In genomic region chr17:18476508-18477308, GRCh38 we compare ENCODE assay signal across 10 cellular contexts. TPM values are rescaled to one million over a fixed set of nuclear protein-coding genes. Genes with fewer than 3 reads are reported as not detected.
DNase-seq lines count a peak whose midpoint lies in the region; ATAC-seq and TF ChIP-seq lines count a peak whose summit lies in the region.
"Not testable (repeated sequence)": the region's sequence is repeated elsewhere in the genome, so short reads cannot be mapped to it uniquely, and the experiment has no call there.
"Had no signal": no experiment of that assay in that cellular context is flagged by ENCODE, and none has a peak within 500 bp of the region (broad histone marks: within the 10 kb centered on the region; RNA-seq: fewer than 3 reads in every experiment).

Gene LGALS9C (plus strand): TSS chr17:18476789. CDS start chr17:18476855, 66 bp downstream.

- intact Hi-C loops in PC-9 (cut with micrococcal nuclease; ENCODE audit: unreplicated experiment); left cardiac atrium (cut with DNase I); sciatic nerve (cut with DNase I): not testable (repeated sequence)

- not testable (repeated sequence) for H2AFZ ChIP-seq in PC-9

- H3K4me3 ChIP-seq in CD8-positive, alpha-beta memory T cell (ENCODE audit: low read length); PC-9: not testable (repeated sequence)

- not testable (repeated sequence) for TF ChIP-seq CTCF in PC-9 (conservative IDR thresholded peaks at IDR 0.05)

- peak within 1 kb of the TSS; percentile 38; the same call in 1 of the 2 replicates for H3K4me2 ChIP-seq in PC-9

- not testable (repeated sequence) for H3K36me3 Mint-ChIP-seq in CD8-positive, alpha-beta memory T cell; activated T-helper 17 cell treated with anti-CD3 and anti-CD28 coated beads, Interleukin-2, amount 50 U/mL, for 72 hours (ENCODE audit: low read depth)

- not testable (repeated sequence) for H3K9me3 Mint-ChIP-seq in CD8-positive, alpha-beta memory T cell; activated T-helper 17 cell treated with anti-CD3 and anti-CD28 coated beads, Interleukin-2, amount 50 U/mL, for 72 hours

- not testable (repeated sequence) for H3F3A ChIP-seq in PC-9 (ENCODE audit: insufficient read depth, low read depth)

- not testable (repeated sequence) for H3K9me3 ChIP-seq in CD8-positive, alpha-beta memory T cell (ENCODE audit: low read length); PC-9 (ENCODE audit: insufficient read depth, low read depth)

- not testable (repeated sequence) for H3K36me3 ChIP-seq in CD8-positive, alpha-beta memory T cell (ENCODE audit: insufficient read depth, low read length); PC-9 (ENCODE audit: low read depth)

- CTCF ChIA-PET in CD8-positive, alpha-beta memory T cell (lab: Charles Lee); PC-9 (lab: Charles Lee): not testable (repeated sequence)

- H3K27me3 Mint-ChIP-seq in CD8-positive, alpha-beta memory T cell; activated T-helper 17 cell treated with anti-CD3 and anti-CD28 coated beads, Interleukin-2, amount 50 U/mL, for 72 hours: not testable (repeated sequence)

- DNase-seq in CD8-positive, alpha-beta memory T cell, result peak in 2 of 5 donors; percentile 8 to 53
- DNase-seq in PC-9 (peak; percentile 71 to 79), sciatic nerve (ENCODE audit: low spot score) (peak; percentile 59)
- DNase-seq in left cardiac atrium, result not testable (repeated sequence)

- POLR2A ChIA-PET in CD8-positive, alpha-beta memory T cell (lab: Charles Lee); PC-9 (lab: Charles Lee; ENCODE audit: unreplicated experiment): not testable (repeated sequence)

- H3K4me1 Mint-ChIP-seq in CD8-positive, alpha-beta memory T cell, result peaks cover 0 to 14% (median 12%) of the 10 kb centered on the region in 3 donors
- H3K4me1 Mint-ChIP-seq in activated T-helper 17 cell treated with anti-CD3 and anti-CD28 coated beads, Interleukin-2, amount 50 U/mL, for 72 hours, result not testable (repeated sequence)

- not testable (repeated sequence) for H3K27ac ChIP-seq in CD8-positive, alpha-beta memory T cell (ENCODE audit: low read depth, low read length)
- H3K27ac ChIP-seq in PC-9, result peak within 1 kb of the TSS; percentile 28

- peak within 1 kb of the TSS in 5 of 8 donors; percentile 23 to 90 (median 80) for H3K27ac Mint-ChIP-seq in CD8-positive, alpha-beta memory T cell
- not testable (repeated sequence) for H3K27ac Mint-ChIP-seq in activated T-helper 17 cell treated with anti-CD3 and anti-CD28 coated beads, Interleukin-2, amount 50 U/mL, for 72 hours

- H4K20me1 ChIP-seq in PC-9 (ENCODE audit: insufficient read depth), result not testable (repeated sequence)

- peak within 1 kb of the TSS in 4 of 7 donors; percentile 66 to 83 (median 70) for H3K4me3 Mint-ChIP-seq in CD8-positive, alpha-beta memory T cell
- not testable (repeated sequence) for H3K4me3 Mint-ChIP-seq in activated T-helper 17 cell treated with anti-CD3 and anti-CD28 coated beads, Interleukin-2, amount 50 U/mL, for 72 hours

- H3K79me2 ChIP-seq in PC-9 (ENCODE audit: low read depth), result not testable (repeated sequence)

- H3K4me1 ChIP-seq in CD8-positive, alpha-beta memory T cell (ENCODE audit: insufficient read depth, low read length); PC-9 (replicated peaks; ENCODE audit: insufficient read depth): not testable (repeated sequence)

- peak; percentile 73 for ATAC-seq in GM19035 (IDR thresholded peaks at IDR 0.05; ENCODE audit: unreplicated experiment)
- peak; percentile 73 for ATAC-seq in HG02588 (IDR thresholded peaks at IDR 0.05; ENCODE audit: unreplicated experiment)
- peak; percentile 59 for ATAC-seq in HG03457 (IDR thresholded peaks at IDR 0.05; ENCODE audit: unreplicated experiment)
- peak; percentile 57 for ATAC-seq in activated T-helper 17 cell treated with anti-CD3 and anti-CD28 coated beads, Interleukin-2, amount 50 U/mL, for 72 hours (replicated peaks)
- ATAC-seq in left cardiac atrium, result peak; percentile 3 to 50
- not testable (repeated sequence) for ATAC-seq in sciatic nerve

- TSS peak; percentile 87 for BruUV-seq in PC-9 (replicated peaks; lab: Mats Ljungman, UMichigan)

- not testable (repeated sequence) for H3K9me2 ChIP-seq in PC-9 (ENCODE audit: insufficient read depth)

- H3K27me3 ChIP-seq in CD8-positive, alpha-beta memory T cell (ENCODE audit: insufficient read depth, low read length, poor library complexity, severe bottlenecking); PC-9 (ENCODE audit: insufficient read depth, low read depth): not testable (repeated sequence)

RNA-seq across cellular contexts. Expression of gene LGALS9C, which starts in this region (rescaled TPM):
- not detected for total RNA-seq in CD8-positive, alpha-beta memory T cell
- not detected for polyA plus RNA-seq in CD8-positive, alpha-beta memory T cell
- total RNA-seq in PC-9 (2021) (1.8 and 1.9 TPM in 2 replicates), left cardiac atrium (not detected), sciatic nerve (0.18 TPM)
- total RNA-seq in activated T-helper 17 cell treated with anti-CD3 and anti-CD28 coated beads, Interleukin-2, amount 50 U/mL, for 72 hours, result under 1 TPM in 1 of 2 donors, not detected in 1; 0.26 TPM
- total RNA-seq: osteoblast, thyroid gland had no signal

Comparison
In these comparisons a context has a peak if more than half of its experiments do, and no peak if none do; other contexts are left out.
1. Peak in ATAC-seq in activated T-helper 17 cell treated with anti-CD3 and anti-CD28 coated beads, Interleukin-2, amount 50 U/mL, for 72 hours; RNA of the gene not detected or under 1 TPM.
2. Peak in ATAC-seq in left cardiac atrium; RNA of the gene not detected or under 1 TPM.
3. Peak in DNase-seq in sciatic nerve; RNA of the gene not detected or under 1 TPM.